In genomic region chr20:22411568-22412450, GRCh38 we compare ENCODE assay signal across 1 cellular context.
TF ChIP-seq lines count a peak whose summit lies in the region.

No MANE protein-coding gene starts in this region.

TF ChIP-seq in K562, 482 proteins besides CTCF, POLR2A, EP300 and RAD21 (continued from another document):
- TF ChIP-seq RFX1 (IDR thresholded peaks at IDR 0.05) (peak; percentile 32; the same call in 1 of the 2 replicates), PHF8 (IDR thresholded peaks at IDR 0.05; ENCODE audit: borderline replicate concordance, low read length) (peak; percentile 26; the same call in 1 of the 2 replicates), ELK3 (CRISPR knock-in tag; IDR thresholded peaks at IDR 0.05) (no peak), PTBP1 (IDR thresholded peaks at IDR 0.05; ENCODE audit: low read depth, low read length) (no peak), HNRNPUL1 (IDR thresholded peaks at IDR 0.05; ENCODE audit: low read length) (no peak), POLR2AphosphoS2 (IDR thresholded peaks at IDR 0.05; ENCODE audit: low read length) (no peak), MEF2A (IDR thresholded peaks at IDR 0.05; ENCODE audit: control insufficient read depth, low read depth, low read length) (no peak), ZBTB49 (CRISPR knock-in tag; IDR thresholded peaks at IDR 0.05; ENCODE audit: borderline replicate concordance) (no peak), ELK1 (CRISPR knock-in tag; IDR thresholded peaks at IDR 0.05) (no peak), ZBTB2 (IDR thresholded peaks at IDR 0.05) (0 out of 2 replicates have a peak, but pooled peaks have one; percentile 26), ZNF584 (CRISPR knock-in tag; IDR thresholded peaks at IDR 0.05; ENCODE audit: low read depth) (no peak; the same call in 1 of the 2 replicates), SMARCA4 (IDR thresholded peaks at IDR 0.05) (peak; percentile 86), STAT6 (CRISPR knock-in tag; IDR thresholded peaks at IDR 0.05) (no peak), ILK (tag; IDR thresholded peaks at IDR 0.05; ENCODE audit: borderline replicate concordance, low read depth) (no peak), ARID2 (IDR thresholded peaks at IDR 0.05) (no peak), CREBBP (IDR thresholded peaks at IDR 0.05; ENCODE audit: low read depth, low read length) (no peak), DLX4 (CRISPR knock-in tag; IDR thresholded peaks at IDR 0.05) (no peak), ZNF282 (CRISPR knock-in tag; IDR thresholded peaks at IDR 0.05) (no peak), ZEB2 (IDR thresholded peaks at IDR 0.05) (0 out of 2 replicates have a peak, but pooled peaks have one; percentile 33), PURB (CRISPR knock-in tag; IDR thresholded peaks at IDR 0.05; ENCODE audit: low read depth) (no peak), SNAPC5 (CRISPR knock-in tag; IDR thresholded peaks at IDR 0.05) (no peak), FOXA1 (IDR thresholded peaks at IDR 0.05; ENCODE audit: borderline replicate concordance) (no peak), ZSCAN29 (IDR thresholded peaks at IDR 0.05) (no peak), ZMIZ1 (IDR thresholded peaks at IDR 0.05; ENCODE audit: low read depth in 2 of 2, low read length in 2 of 2) (peak in 1 of 2 experiments; percentile 83; a peak in 2 of 4 replicates), RBM15 (IDR thresholded peaks at IDR 0.05; ENCODE audit: insufficient read depth, low read length) (no peak), PREB (CRISPR knock-in tag; IDR thresholded peaks at IDR 0.05) (no peak), CGGBP1 (CRISPR knock-in tag; IDR thresholded peaks at IDR 0.05) (no peak), ZNF764 (CRISPR knock-in tag; IDR thresholded peaks at IDR 0.05; ENCODE audit: low read depth) (no peak), ATF2 (CRISPR knock-in tag; IDR thresholded peaks at IDR 0.05) (no peak), HDAC1 (IDR thresholded peaks at IDR 0.05) (0 out of 4 replicates have a peak, but pooled peaks of 1 of the 2 experiments have one; percentile 48), ZNF57 (CRISPR knock-in tag; IDR thresholded peaks at IDR 0.05) (no peak), HMBOX1 (IDR thresholded peaks at IDR 0.05) (peak; percentile 83), HINFP (tag; conservative IDR thresholded peaks at IDR 0.05; ENCODE audit: low read depth) (no peak; the same call in 1 of the 2 replicates), TAF15 (IDR thresholded peaks at IDR 0.05; ENCODE audit: low read depth, low read length) (no peak), EHMT2 (IDR thresholded peaks at IDR 0.05) (peak; percentile 83), SIRT6 (IDR thresholded peaks at IDR 0.05; ENCODE audit: low read depth, low read length) (no peak), ZNF695 (CRISPR knock-in tag; IDR thresholded peaks at IDR 0.05) (no peak)
